In the genomic region with DNA sequence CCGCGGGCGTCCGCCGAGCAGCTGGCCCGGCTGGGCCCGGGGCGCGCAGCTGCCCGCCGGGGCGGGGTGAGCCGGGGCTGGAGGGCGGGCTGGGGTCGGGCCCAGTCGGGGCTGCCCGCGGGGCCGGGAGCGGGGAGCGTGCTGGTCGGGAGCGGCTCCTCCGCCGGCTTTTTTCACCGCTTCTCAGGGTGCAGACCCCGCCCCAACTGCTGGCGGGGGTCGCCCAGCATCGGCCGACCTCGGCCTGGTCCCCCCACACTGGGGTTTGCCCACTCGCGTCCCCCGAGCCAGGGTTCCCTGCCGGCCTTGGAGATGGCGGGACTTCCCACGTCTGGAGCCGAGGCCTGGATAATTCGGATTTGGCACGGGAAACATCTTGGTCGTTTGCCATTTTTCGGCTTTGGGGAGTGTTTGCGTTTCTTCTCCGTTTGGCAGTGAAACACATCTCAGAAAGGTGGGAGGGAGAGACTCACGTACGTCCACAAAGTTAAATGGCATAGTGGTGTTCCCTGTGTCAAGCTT, we compare ENCODE assay signal across 8 cellular contexts. TPM values are rescaled to one million over a fixed set of nuclear protein-coding genes. Genes with fewer than 3 reads are reported as not detected.
DNase-seq lines count a peak whose midpoint lies in the region; FAIRE-seq and TF ChIP-seq lines count a peak whose summit lies in the region.

No MANE protein-coding gene starts in this region.

- POLR2A ChIA-PET in HEK293 (lab: Yijun Ruan, JAX) = interaction anchor here (0.7 to 2.4 kb wide), 7 partner anchors 9 to 407 kb away, joined by 3 to 10 read pairs (median 4); a partner anchor contains a TSS

- H3K4me1 Mint-ChIP-seq in osteocyte (ENCODE audit: unreplicated experiment) = peaks cover 32% of the 10 kb centered on the region

- no peaks in the 10 kb centered on the region for H3K9me3 ChIP-seq in HEK293 (ENCODE audit: control insufficient read depth, insufficient read depth, low read depth, low read length)

- H3K27ac Mint-ChIP-seq in osteocyte (ENCODE audit: unreplicated experiment) = peak overlapping the region; percentile 90

- peak overlapping the region; percentile 84 for H3K27ac ChIP-seq in HEK293 (ENCODE audit: extremely low read depth, low read depth, low read length)

- no peaks in the 10 kb centered on the region for H3K9me3 Mint-ChIP-seq in osteocyte (ENCODE audit: unreplicated experiment)

- H3K36me3 ChIP-seq in HEK293 (ENCODE audit: control insufficient read depth in 2 of 2, insufficient read depth in 1 of 2, low read length in 2 of 2) = peaks cover 0 to 5% of the 10 kb centered on the region in 2 experiments; a peak in 1 of 3 replicates

- H3K4me3 ChIP-seq in GM12865 (ENCODE audit: low read depth, low read length) = peak overlapping the region; percentile 64
- peak overlapping the region; percentile 83 for H3K4me3 ChIP-seq in HEK293 (ENCODE audit: low read depth, low read length)

- FAIRE-seq in frontal cortex (lab: Jason Lieb, UNC) (no peak), GM12891 (lab: Jason Lieb, UNC) (no peak)

- H3K36me3 Mint-ChIP-seq in osteocyte (ENCODE audit: unreplicated experiment) = peaks cover 4% of the 10 kb centered on the region

- H3K4me1 ChIP-seq in HEK293 (ENCODE audit: control insufficient read depth, insufficient read depth, low read length) = peaks cover 2% of the 10 kb centered on the region; the same call in 1 of the 2 replicates

- CTCF ChIA-PET in HEK293 (lab: Yijun Ruan, JAX) = interaction anchor here (0.6 to 0.7 kb wide), 2 partner anchors 30 to 156 kb away, joined by 3 read pairs; no protein-coding TSS in a partner anchor

- no peak for TF ChIP-seq POLR2A in GM12891 (IDR thresholded peaks at IDR 0.05; ENCODE audit: low read depth, low read length)

- no peaks in the 10 kb centered on the region for H3K27me3 Mint-ChIP-seq in osteocyte (ENCODE audit: unreplicated experiment)

- TF ChIP-seq CTCF in GM12865 (IDR thresholded peaks at IDR 0.05; ENCODE audit: insufficient read depth, low read depth, low read length, missing control alignments) = no peak
- no peak for TF ChIP-seq CTCF in HEK293 (tag by site-specific recombination; IDR thresholded peaks at IDR 0.05)
- no peak for TF ChIP-seq CTCF in osteocyte (IDR thresholded peaks at IDR 0.05)

- DNase-seq in GM12865 (ENCODE audit: low read depth) = no peak
- DNase-seq in NCI-H1092 (lab: John Stamatoyannopoulos, UW) = peak; percentile 61
- DNase-seq in activated effector memory CD4-positive, alpha-beta T cell treated with Interleukin-2 at 50 U/mL for 16 hours = peak; percentile 2
- peak; percentile 51 to 59 for DNase-seq in frontal cortex (ENCODE audit: low spot score in 2 of 2)
- no peak for DNase-seq in osteocyte (ENCODE audit: extremely low spot score, unreplicated experiment)
- no peak for DNase-seq in H4 (ENCODE audit: low spot score)
- no peak for DNase-seq in GM12891 (ENCODE audit: insufficient read length, low spot score)

- H3K4me3 Mint-ChIP-seq in osteocyte (ENCODE audit: unreplicated experiment) = peak overlapping the region; percentile 87

TF ChIP-seq in HEK293, 187 proteins besides CTCF, POLR2A, EP300 and RAD21:
- TF ChIP-seq ZNF654 (tag by site-specific recombination; IDR thresholded peaks at IDR 0.05; ENCODE audit: low read depth) = no peak
- TF ChIP-seq ZNF169 (tag by site-specific recombination; IDR thresholded peaks at IDR 0.05) = no peak
- TF ChIP-seq, protein P1, sequence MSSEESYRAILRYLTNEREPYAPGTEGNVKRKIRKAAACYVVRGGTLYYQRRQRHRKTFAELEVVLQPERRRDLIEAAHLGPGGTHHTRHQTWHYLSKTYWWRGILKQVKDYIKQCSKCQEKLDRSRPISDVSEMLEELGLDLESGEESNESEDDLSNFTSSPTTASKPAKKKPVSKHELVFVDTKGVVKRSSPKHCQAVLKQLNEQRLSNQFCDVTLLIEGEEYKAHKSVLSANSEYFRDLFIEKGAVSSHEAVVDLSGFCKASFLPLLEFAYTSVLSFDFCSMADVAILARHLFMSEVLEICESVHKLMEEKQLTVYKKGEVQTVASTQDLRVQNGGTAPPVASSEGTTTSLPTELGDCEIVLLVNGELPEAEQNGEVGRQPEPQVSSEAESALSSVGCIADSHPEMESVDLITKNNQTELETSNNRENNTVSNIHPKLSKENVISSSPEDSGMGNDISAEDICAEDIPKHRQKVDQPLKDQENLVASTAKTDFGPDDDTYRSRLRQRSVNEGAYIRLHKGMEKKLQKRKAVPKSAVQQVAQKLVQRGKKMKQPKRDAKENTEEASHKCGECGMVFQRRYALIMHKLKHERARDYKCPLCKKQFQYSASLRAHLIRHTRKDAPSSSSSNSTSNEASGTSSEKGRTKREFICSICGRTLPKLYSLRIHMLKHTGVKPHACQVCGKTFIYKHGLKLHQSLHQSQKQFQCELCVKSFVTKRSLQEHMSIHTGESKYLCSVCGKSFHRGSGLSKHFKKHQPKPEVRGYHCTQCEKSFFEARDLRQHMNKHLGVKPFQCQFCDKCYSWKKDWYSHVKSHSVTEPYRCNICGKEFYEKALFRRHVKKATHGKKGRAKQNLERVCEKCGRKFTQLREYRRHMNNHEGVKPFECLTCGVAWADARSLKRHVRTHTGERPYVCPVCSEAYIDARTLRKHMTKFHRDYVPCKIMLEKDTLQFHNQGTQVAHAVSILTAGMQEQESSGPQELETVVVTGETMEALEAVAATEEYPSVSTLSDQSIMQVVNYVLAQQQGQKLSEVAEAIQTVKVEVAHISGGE (tag by site-specific recombination; conservative IDR thresholded peaks at IDR 0.05; ENCODE audit: low read depth) = 0 out of 2 replicates have a peak, but pooled peaks have one; percentile 16
- TF ChIP-seq MZF1 (tag by site-specific recombination; IDR thresholded peaks at IDR 0.05; ENCODE audit: borderline replicate concordance) = no peak

TF ChIP-seq in GM12891, 5 proteins besides CTCF, POLR2A, EP300 and RAD21:
- TF ChIP-seq SPI1 (IDR thresholded peaks at IDR 0.05; ENCODE audit: low read depth, low read length) (no peak), POU2F2 (IDR thresholded peaks at IDR 0.05; ENCODE audit: low read depth, low read length) (no peak), PAX5 (IDR thresholded peaks at IDR 0.05; ENCODE audit: insufficient read depth, low read length, severe bottlenecking) (no peak), TAF1 (IDR thresholded peaks at IDR 0.05; ENCODE audit: low read depth, low read length) (no peak), POLR2AphosphoS5 (IDR thresholded peaks at IDR 0.05; ENCODE audit: low read depth, low read length) (no peak)

RNA-seq across cellular contexts. Expression of a gene that starts 0.4 kb away (rescaled TPM):
- total RNA-seq in frontal cortex = 46.9 TPM
- total RNA-seq in osteocyte = 101 and 104 TPM in 2 replicates
- total RNA-seq in H4 (2014; rRNA removed; shearing (Covaris generic)) = 117 and 142 TPM in 2 replicates
- polyA plus RNA-seq in GM12891 (2012; ENCODE audit: low read depth, missing spikeins) = 27.2 TPM

Comparison
In these comparisons a context has a peak if more than half of its experiments do, and no peak if none do; other contexts are left out.
1. DNase-seq: peak in NCI-H1092 (single experiment), activated effector memory CD4-positive, alpha-beta T cell treated with Interleukin-2 at 50 U/mL for 16 hours (single experiment) and frontal cortex (2 of 2); none in GM12865 (single experiment), osteocyte (single experiment), H4 (single experiment) and GM12891 (single experiment).